ENCODE assay signal across 18 cellular contexts in genomic region chr12:123369209-123369608, GRCh38.
"Had no signal": no experiment of that assay in that cellular context is flagged by ENCODE, and none has a peak within 500 bp of the region (broad histone marks: within the 10 kb centered on the region; RNA-seq: fewer than 3 reads in every experiment).

No MANE protein-coding gene starts in this region.

- H3K9me3 Mint-ChIP-seq: activated CD4-positive, alpha-beta T cell treated with anti-CD3 and anti-CD28 coated beads, Interleukin-2, amount 10 ng/mL, durations not matched to agents 24 days and 14 days; activated T-cell treated with anti-CD3 and anti-CD28 coated beads, Interleukin-2, amount 50 U/mL, for 72 hours had no signal

- ATAC-seq: activated T-cell treated with anti-CD3 and anti-CD28 coated beads, Interleukin-2, amount 50 U/mL, for 72 hours; esophagus mucosa; gastrocnemius medialis; heart left ventricle; left lung; SK-N-SH treated with all-trans-retinoic acid at 6 μM for 48 hours had no signal

- H3K4me3 Mint-ChIP-seq: activated CD4-positive, alpha-beta T cell treated with anti-CD3 and anti-CD28 coated beads, Interleukin-2, amount 10 ng/mL, durations not matched to agents 24 days and 14 days; activated naive CD8-positive, alpha-beta T cell; activated T-cell treated with anti-CD3 and anti-CD28 coated beads, Interleukin-2, amount 50 U/mL, for 72 hours had no signal

- H3K36me3 Mint-ChIP-seq: activated naive CD8-positive, alpha-beta T cell had no signal

- H3K27me3 Mint-ChIP-seq: activated CD4-positive, alpha-beta T cell treated with anti-CD3 and anti-CD28 coated beads, Interleukin-2, amount 10 ng/mL, durations not matched to agents 24 days and 14 days; activated naive CD8-positive, alpha-beta T cell had no signal

- H3K27ac Mint-ChIP-seq: activated CD4-positive, alpha-beta T cell treated with anti-CD3 and anti-CD28 coated beads, Interleukin-2, amount 10 ng/mL, durations not matched to agents 24 days and 14 days; activated naive CD8-positive, alpha-beta T cell; activated T-cell treated with anti-CD3 and anti-CD28 coated beads, Interleukin-2, amount 50 U/mL, for 72 hours had no signal

- DNase-seq: activated CD4-positive, alpha-beta T cell treated with anti-CD3 and anti-CD28 coated beads, Interleukin-2, amount 10 ng/mL, durations not matched to agents 24 days and 14 days; activated CD8-positive, alpha-beta memory T cell treated with anti-CD3 and anti-CD28 coated beads, Interleukin-2, amount 50 U/mL, for 4 hours; activated gamma-delta T cell; activated T-cell treated with anti-CD3 and anti-CD28 coated beads, Interleukin-2, amount 50 U/mL, for 72 hours; cerebellar nuclear complex; cortex of kidney; left lung; spleen; stimulated activated CD4-positive, alpha-beta T cell treated with anti-CD3 and anti-CD28 coated beads, Interleukin-4, amount 100 ng/mL, for 4 hours; stimulated activated naive CD4-positive, alpha-beta T cell; T-helper 1 cell; T-helper 9 cell; trophoblast cell had no signal
